16 cellular contexts compared by ENCODE assay signal in the genomic region with DNA sequence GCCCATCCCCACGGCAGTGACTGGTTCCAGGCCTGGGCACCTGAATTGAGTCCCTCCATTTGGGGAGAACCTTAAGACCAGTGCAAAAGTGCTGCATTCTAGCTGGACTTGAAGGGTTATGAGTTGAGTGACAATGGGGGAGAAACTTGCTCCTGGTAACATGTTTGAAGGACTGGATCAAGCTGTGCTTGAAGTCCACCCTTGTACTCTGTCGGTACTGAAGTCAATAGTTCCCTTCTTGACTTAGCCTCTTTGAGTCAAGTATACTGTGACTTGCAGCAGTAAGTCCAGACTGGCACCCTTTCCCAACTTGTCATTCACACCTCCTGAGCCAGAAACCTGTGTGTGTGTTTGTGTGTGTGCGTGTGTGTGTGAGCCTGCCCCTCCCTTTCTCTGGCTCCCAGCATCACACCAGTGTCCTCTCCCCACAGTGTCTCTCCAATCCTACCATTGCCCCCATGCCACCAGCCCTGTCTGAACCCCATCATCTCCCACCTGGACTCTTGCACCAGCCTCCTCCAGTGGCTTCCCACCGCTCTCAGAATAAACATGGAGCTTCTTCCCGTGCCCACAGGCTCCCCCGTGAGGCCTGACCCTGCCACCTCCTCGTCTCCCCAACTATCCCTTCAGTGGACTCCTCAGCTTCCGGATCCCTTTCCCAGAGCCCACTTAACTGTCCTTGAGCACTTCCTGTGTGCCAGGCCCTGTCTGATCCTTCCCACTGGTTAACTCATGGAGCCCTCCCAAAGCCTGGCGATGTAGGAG. TPM values are rescaled to one million over a fixed set of nuclear protein-coding genes. Genes with fewer than 3 reads are reported as not detected.
DNase-seq lines count a peak whose midpoint lies in the region; ATAC-seq and TF ChIP-seq lines count a peak whose summit lies in the region.
"Had no signal": no experiment of that assay in that cellular context is flagged by ENCODE, and none has a peak within 500 bp of the region (broad histone marks: within the 10 kb centered on the region; RNA-seq: fewer than 3 reads in every experiment).

No MANE protein-coding gene starts in this region.

- H4K20me1 ChIP-seq in GM23338 (replicated peaks; ENCODE audit: insufficient read depth) (no peaks in the 10 kb centered on the region), fibroblast of lung (ENCODE audit: control insufficient read depth, extremely low read depth, insufficient read depth, low read length) (no peaks in the 10 kb centered on the region)

- H3K9me3 Mint-ChIP-seq in GM23338 = peaks cover 23% of the 10 kb centered on the region
- peaks cover 4% of the 10 kb centered on the region for H3K9me3 Mint-ChIP-seq in activated CD4-positive, alpha-beta memory T cell treated with anti-CD3 and anti-CD28 coated beads, Interleukin-2, amount 10 ng/mL, durations not matched to agents 7 days and 5 days

- POLR2A ChIA-PET in activated CD4-positive, alpha-beta memory T cell treated with anti-CD3 and anti-CD28 coated beads, Interleukin-2, amount 10 ng/mL, durations not matched to agents 7 days and 5 days (lab: Charles Lee) = no interaction called here

- H3K36me3 ChIP-seq in GM23338 (ENCODE audit: insufficient read depth) (peaks cover 6% of the 10 kb centered on the region; the same call in 1 of the 2 replicates), SJSA1 (no peaks in the 10 kb centered on the region), fibroblast of lung (ENCODE audit: control insufficient read depth, insufficient read depth, low read length) (no peaks in the 10 kb centered on the region), skeletal muscle satellite cell (ENCODE audit: insufficient read depth, low read length) (no peaks in the 10 kb centered on the region)

- H3K9me2 ChIP-seq in GM23338 (ENCODE audit: insufficient read depth) = no peaks in the 10 kb centered on the region

- no peaks in the 10 kb centered on the region for H3K27me3 ChIP-seq in GM23338 (ENCODE audit: insufficient read depth)
- no peaks in the 10 kb centered on the region for H3K27me3 ChIP-seq in SJSA1 (replicated peaks)
- H3K27me3 ChIP-seq in fibroblast of lung (ENCODE audit: control insufficient read depth, insufficient read depth, low read length) = no peaks in the 10 kb centered on the region
- no peaks in the 10 kb centered on the region for H3K27me3 ChIP-seq in skeletal muscle satellite cell (ENCODE audit: control insufficient read depth, insufficient read depth, low read length)

- no peak overlapping the region for H3K4me3 Mint-ChIP-seq in GM23338
- no peak overlapping the region for H3K4me3 Mint-ChIP-seq in activated CD4-positive, alpha-beta memory T cell treated with anti-CD3 and anti-CD28 coated beads, Interleukin-2, amount 10 ng/mL, durations not matched to agents 7 days and 5 days
- H3K4me3 Mint-ChIP-seq: activated CD4-positive, alpha-beta T cell treated with anti-CD3 and anti-CD28 coated beads, Interleukin-2, amount 10 ng/mL, durations not matched to agents 7 days and 5 days; activated naive CD8-positive, alpha-beta T cell treated with anti-CD3 and anti-CD28 coated beads, Interleukin-2, amount 10 ng/mL, durations not matched to agents 7 days and 5 days; B cell had no signal

- no peak overlapping the region for H3K27ac ChIP-seq in GM23338 (ENCODE audit: low read depth)
- peak overlapping the region; percentile 98 for H3K27ac ChIP-seq in SJSA1
- peak overlapping the region; percentile 95 for H3K27ac ChIP-seq in fibroblast of lung (ENCODE audit: insufficient read depth, low read length)

- H3F3A ChIP-seq in GM23338 (replicated peaks; ENCODE audit: low read depth) = no peaks in the 10 kb centered on the region

- no peak overlapping the region for H3K9ac ChIP-seq in fibroblast of lung (ENCODE audit: insufficient read depth, low read length)
- peak overlapping the region; percentile 55 for H3K9ac ChIP-seq in skeletal muscle satellite cell (ENCODE audit: low read depth, low read length)

- H3K9me3 ChIP-seq in SJSA1 (replicated peaks) (no peaks in the 10 kb centered on the region; the same call in 1 of the 2 replicates), fibroblast of lung (ENCODE audit: control insufficient read depth, insufficient read depth, low read depth, low read length) (no peaks in the 10 kb centered on the region), skeletal muscle satellite cell (replicated peaks; ENCODE audit: low read length) (peaks cover 6% of the 10 kb centered on the region)
- H3K9me3 ChIP-seq: mucosa of descending colon had no signal

- TF ChIP-seq CTCF in GM23338 (conservative IDR thresholded peaks at IDR 0.05; ENCODE audit: low read depth in 2 of 2) (peak; percentile 27 to 44; a peak in 1 of 4 replicates), fibroblast of lung (conservative IDR thresholded peaks at IDR 0.05 in 1 of 2, IDR thresholded peaks at IDR 0.05 in 1 of 2; ENCODE audit: low read depth in 1 of 2, low read length in 2 of 2) (no peak)

- H3K4me2 ChIP-seq in GM23338 (no peak overlapping the region), fibroblast of lung (ENCODE audit: extremely low read depth, insufficient read depth, low read length) (no peak overlapping the region), skeletal muscle satellite cell (ENCODE audit: low read length) (no peak overlapping the region)

- peaks cover 21% of the 10 kb centered on the region for H3K27me3 Mint-ChIP-seq in GM23338 (ENCODE audit: insufficient read depth, low read depth, poor library complexity)
- peaks cover 12% of the 10 kb centered on the region for H3K27me3 Mint-ChIP-seq in activated CD4-positive, alpha-beta memory T cell treated with anti-CD3 and anti-CD28 coated beads, Interleukin-2, amount 10 ng/mL, durations not matched to agents 7 days and 5 days

- H2AFZ ChIP-seq in GM23338 (no peak overlapping the region), fibroblast of lung (ENCODE audit: low read length) (no peak overlapping the region)

- H3K36me3 Mint-ChIP-seq in GM23338 (ENCODE audit: low read depth) = peaks cover 5% of the 10 kb centered on the region; the same call in 2 of the 3 replicates
- H3K36me3 Mint-ChIP-seq in activated CD4-positive, alpha-beta memory T cell treated with anti-CD3 and anti-CD28 coated beads, Interleukin-2, amount 10 ng/mL, durations not matched to agents 7 days and 5 days (ENCODE audit: low read depth) = peaks cover 3% of the 10 kb centered on the region

- H3K4me1 Mint-ChIP-seq in GM23338 = peaks cover 15% of the 10 kb centered on the region
- peaks cover 7% of the 10 kb centered on the region for H3K4me1 Mint-ChIP-seq in activated CD4-positive, alpha-beta memory T cell treated with anti-CD3 and anti-CD28 coated beads, Interleukin-2, amount 10 ng/mL, durations not matched to agents 7 days and 5 days

- H3K79me2 ChIP-seq in GM23338 (replicated peaks; ENCODE audit: insufficient read depth) (no peaks in the 10 kb centered on the region), fibroblast of lung (ENCODE audit: control insufficient read depth, insufficient read depth, low read length) (no peaks in the 10 kb centered on the region)

- H3K27ac Mint-ChIP-seq in GM23338 = no peak overlapping the region
- no peak overlapping the region for H3K27ac Mint-ChIP-seq in activated CD4-positive, alpha-beta memory T cell treated with anti-CD3 and anti-CD28 coated beads, Interleukin-2, amount 10 ng/mL, durations not matched to agents 7 days and 5 days
- H3K27ac Mint-ChIP-seq: activated CD4-positive, alpha-beta T cell treated with anti-CD3 and anti-CD28 coated beads, Interleukin-2, amount 10 ng/mL, durations not matched to agents 7 days and 5 days; activated naive CD8-positive, alpha-beta T cell treated with anti-CD3 and anti-CD28 coated beads, Interleukin-2, amount 10 ng/mL, durations not matched to agents 7 days and 5 days; B cell had no signal

- H3K4me1 ChIP-seq in GM23338 (ENCODE audit: insufficient read depth) (peaks cover 9% of the 10 kb centered on the region; the same call in 1 of the 2 replicates), SJSA1 (replicated peaks) (peaks cover 59% of the 10 kb centered on the region), fibroblast of lung (ENCODE audit: control insufficient read depth, extremely low read depth, insufficient read depth, low read length) (peaks cover 18% of the 10 kb centered on the region), skeletal muscle satellite cell (ENCODE audit: control insufficient read depth, insufficient read depth, low read length) (peaks cover 38% of the 10 kb centered on the region)

- H3K4me3 ChIP-seq in GM23338 (no peak overlapping the region), SJSA1 (no peak overlapping the region), fibroblast of lung (replicated peaks in 1 of 4; ENCODE audit: control extremely low read depth in 1 of 4, insufficient read depth in 1 of 4, low read depth in 3 of 4, low read length in 4 of 4) (no peak overlapping the region), skeletal muscle satellite cell (ENCODE audit: low read length) (no peak overlapping the region)
- H3K4me3 ChIP-seq: mucosa of descending colon had no signal

- peak; percentile 39 for ATAC-seq in GM23338
- no peak for ATAC-seq in HG02870 (IDR thresholded peaks at IDR 0.05; ENCODE audit: unreplicated experiment)
- ATAC-seq: mucosa of descending colon had no signal

- DNase-seq in GM23338 (ENCODE audit: low spot score) = peak; percentile 43
- peak in 1 of 2 experiments; percentile 31 for DNase-seq in SJSA1 (ENCODE audit: low read depth in 1 of 2, low spot score in 2 of 2)
- no peak for DNase-seq in fibroblast of lung (ENCODE audit: low read depth in 2 of 2)
- DNase-seq in AML-193 (lab: John Stamatoyannopoulos, UW) = no peak
- DNase-seq in NCI-H748 (lab: John Stamatoyannopoulos, UW; ENCODE audit: unreplicated experiment) = no peak
- no peak for DNase-seq in activated CD4-positive, alpha-beta memory T cell treated with anti-CD3 and anti-CD28 coated beads, Interleukin-2, amount 10 ng/mL, durations not matched to agents 7 days and 5 days
- DNase-seq: activated CD4-positive, alpha-beta T cell treated with anti-CD3 and anti-CD28 coated beads, Interleukin-2, amount 10 ng/mL, durations not matched to agents 7 days and 5 days; activated naive CD8-positive, alpha-beta T cell treated with anti-CD3 and anti-CD28 coated beads, Interleukin-2, amount 10 ng/mL, durations not matched to agents 7 days and 5 days; activated T-cell treated with anti-CD3 and anti-CD28 coated beads, Interleukin-2, amount 50 U/mL, for 1 hour; head of caudate nucleus; kidney glomerular epithelial cell; mucosa of descending colon; NCI-H1436 treated with DMSO at 0.1 percent for 48 hours had no signal

- CTCF ChIA-PET in activated CD4-positive, alpha-beta memory T cell treated with anti-CD3 and anti-CD28 coated beads, Interleukin-2, amount 10 ng/mL, durations not matched to agents 7 days and 5 days (lab: Charles Lee) = no interaction called here

RNA-seq across cellular contexts. Expression of a gene that starts 10.2 kb away (rescaled TPM):
- 24.9 and 26.8 TPM in 2 replicates for total RNA-seq in GM23338 (2014; rRNA removed; shearing (Covaris generic))
- polyA plus RNA-seq in GM23338 (2016; fragmentation: Nextera tagmentation; extraction: Ambion mirVana) (18.8 and 24.4 TPM in 2 replicates), fibroblast of lung (25.4 and 48.4 TPM in 2 replicates)
- total RNA-seq in SJSA1 (2014; rRNA removed; shearing (Covaris generic)) = 7.4 and 8.5 TPM in 2 replicates
- 138 and 184 TPM in 2 replicates for total RNA-seq in fibroblast of lung
- 27.9 and 60.4 TPM in 2 replicates for polyA plus RNA-seq in fibroblast of lung (2012)
- polyA minus RNA-seq in fibroblast of lung (ENCODE audit: low replicate concordance) = 15.4 and 57.6 TPM in 2 replicates
- 146 and 193 TPM in 2 replicates for total RNA-seq in skeletal muscle satellite cell (2012; rRNA removed)
- total RNA-seq in activated CD4-positive, alpha-beta memory T cell treated with anti-CD3 and anti-CD28 coated beads, Interleukin-2, amount 10 ng/mL, durations not matched to agents 7 days and 5 days = not detected
- total RNA-seq: activated CD4-positive, alpha-beta T cell treated with anti-CD3 and anti-CD28 coated beads, Interleukin-2, amount 10 ng/mL, durations not matched to agents 7 days and 5 days had no signal

RNA-seq across cellular contexts. Expression of a gene that starts 58.6 kb away (rescaled TPM):
- 11.1 and 15.8 TPM in 2 replicates for total RNA-seq in GM23338 (2014; rRNA removed; shearing (Covaris generic))
- polyA plus RNA-seq in GM23338 (2016; fragmentation: Nextera tagmentation; extraction: Ambion mirVana) (3.5 and 5.4 TPM in 2 replicates), fibroblast of lung (4.9 and 5.2 TPM in 2 replicates)
- 4.8 and 8.1 TPM in 2 replicates for total RNA-seq in SJSA1 (2014; rRNA removed; shearing (Covaris generic))
- total RNA-seq in fibroblast of lung = 17.7 and 23.1 TPM in 2 replicates
- 9.0 and 11.5 TPM in 2 replicates for polyA plus RNA-seq in fibroblast of lung (2012)
- polyA minus RNA-seq in fibroblast of lung (ENCODE audit: low replicate concordance) = 11.5 and 14.0 TPM in 2 replicates
- total RNA-seq in skeletal muscle satellite cell (2012; rRNA removed) = 2.2 and 4.6 TPM in 2 replicates
- 1 to 10 TPM; 2.0 to 3.6 TPM for total RNA-seq in activated CD4-positive, alpha-beta memory T cell treated with anti-CD3 and anti-CD28 coated beads, Interleukin-2, amount 10 ng/mL, durations not matched to agents 7 days and 5 days

Comparison
In these comparisons a context has a peak if more than half of its experiments do, and no peak if none do; other contexts are left out.
1. CTCF ChIP-seq: peak in GM23338 (2 of 2); none in fibroblast of lung (0 of 2).